9 cellular contexts compared by ENCODE assay signal in genomic region chr20:2314759-2315439, GRCh38. TPM values are rescaled to one million over a fixed set of nuclear protein-coding genes. Genes with fewer than 3 reads are reported as not detected.
DNase-seq lines count a peak whose midpoint lies in the region; ATAC-seq lines count a peak whose summit lies in the region.
"Had no signal": no experiment of that assay in that cellular context is flagged by ENCODE, and none has a peak within 500 bp of the region (broad histone marks: within the 10 kb centered on the region; RNA-seq: fewer than 3 reads in every experiment).

No MANE protein-coding gene starts in this region.

- H3K27ac ChIP-seq in mesenchymal stem cell (ENCODE audit: low read length, poor library complexity, severe bottlenecking), result no peak overlapping the region
- H3K27ac ChIP-seq in CD4-positive, alpha-beta memory T cell (ENCODE audit: low read depth, low read length), result no peak overlapping the region

- DNase-seq in COLO668 (lab: John Stamatoyannopoulos, UW; ENCODE audit: unreplicated experiment) (peak; percentile 66), MV-4-11 (lab: John Stamatoyannopoulos, UW) (peak; percentile 97), adipocyte (ENCODE audit: low read depth) (peak; percentile 27), mesenchymal stem cell (peak; percentile 58), SW 1271 (lab: John Stamatoyannopoulos, UW) (no peak), Ammon's horn (ENCODE audit: low spot score) (no peak)
- no peak for DNase-seq in CD4-positive, alpha-beta memory T cell

- H4K8ac ChIP-seq in mesenchymal stem cell (ENCODE audit: low read length), result no peak overlapping the region

- H2BK5ac ChIP-seq in mesenchymal stem cell (ENCODE audit: low read depth, low read length, poor library complexity, severe bottlenecking), result no peak overlapping the region

- H3K9me3 ChIP-seq in adipocyte (ENCODE audit: control insufficient read depth, low read length) (peaks cover 11% of the 10 kb centered on the region), mesenchymal stem cell (ENCODE audit: control insufficient read depth, low read length) (peaks cover 3% of the 10 kb centered on the region)
- H3K9me3 ChIP-seq in CD4-positive, alpha-beta memory T cell (ENCODE audit: control insufficient read depth in 1 of 2, low read length in 2 of 2), result no peaks in the 10 kb centered on the region

- no peak overlapping the region for H3K27ac Mint-ChIP-seq in CD4-positive, alpha-beta memory T cell
- H3K27ac Mint-ChIP-seq: IgD-negative memory B cell had no signal

- peaks cover 27% of the 10 kb centered on the region for H3K4me1 ChIP-seq in adipocyte (ENCODE audit: control insufficient read depth, insufficient read depth, low read length)
- no peaks in the 10 kb centered on the region for H3K4me1 ChIP-seq in mesenchymal stem cell (ENCODE audit: control insufficient read depth, insufficient read depth, low read depth, low read length)
- H3K4me1 ChIP-seq in CD4-positive, alpha-beta memory T cell (ENCODE audit: insufficient read depth, low read length), result no peaks in the 10 kb centered on the region

- peaks cover 0 to 14% (median 8%) of the 10 kb centered on the region in 8 donors for H3K9me3 Mint-ChIP-seq in CD4-positive, alpha-beta memory T cell

- no peak overlapping the region for H3K4ac ChIP-seq in mesenchymal stem cell (ENCODE audit: low read depth in 1 of 2, low read length in 2 of 2)

- H2BK12ac ChIP-seq in mesenchymal stem cell (ENCODE audit: low read length in 2 of 2), result no peak overlapping the region

- H2BK15ac ChIP-seq in mesenchymal stem cell (ENCODE audit: low read depth, poor library complexity, severe bottlenecking), result no peak overlapping the region

- peak overlapping the region; percentile 84 for H3K9ac ChIP-seq in adipocyte (ENCODE audit: low read length)
- H3K9ac ChIP-seq in mesenchymal stem cell (ENCODE audit: low read length), result peak overlapping the region; percentile 92

- H3K36me3 ChIP-seq in adipocyte (ENCODE audit: control insufficient read depth, insufficient read depth, low read length, severe bottlenecking) (no peaks in the 10 kb centered on the region), mesenchymal stem cell (ENCODE audit: control insufficient read depth in 1 of 2, insufficient read depth in 2 of 2, low read depth in 1 of 2, low read length in 2 of 2) (no peaks in the 10 kb centered on the region)
- no peaks in the 10 kb centered on the region for H3K36me3 ChIP-seq in CD4-positive, alpha-beta memory T cell (ENCODE audit: insufficient read depth, low read length)

- H3K4me2 ChIP-seq in mesenchymal stem cell (ENCODE audit: low read length, poor library complexity, severe bottlenecking), result no peak overlapping the region

- intact Hi-C loops in CD4-positive, alpha-beta memory T cell (cut with micrococcal nuclease), result no loop called here

- CTCF ChIA-PET in CD4-positive, alpha-beta memory T cell (lab: Charles Lee; ENCODE audit: partially characterized antibody), result no interaction called here

- H3K36me3 Mint-ChIP-seq in CD4-positive, alpha-beta memory T cell, result no peaks in the 10 kb centered on the region

- H4K91ac ChIP-seq in mesenchymal stem cell (ENCODE audit: low read length), result no peak overlapping the region

- peaks cover 1 to 3% of the 10 kb centered on the region in 2 donors for H3K27me3 Mint-ChIP-seq in CD4-positive, alpha-beta memory T cell

- H2BK120ac ChIP-seq in mesenchymal stem cell (ENCODE audit: low read depth, low read length), result no peak overlapping the region

- H2AFZ ChIP-seq in mesenchymal stem cell (ENCODE audit: low read depth, low read length), result no peak overlapping the region

- H3K14ac ChIP-seq in mesenchymal stem cell (ENCODE audit: low read length in 2 of 2), result no peak overlapping the region

- no peak overlapping the region for H3K23ac ChIP-seq in mesenchymal stem cell (ENCODE audit: low read length in 2 of 2)

- no peak overlapping the region for H2AK5ac ChIP-seq in mesenchymal stem cell (ENCODE audit: low read length, severe bottlenecking)

- ATAC-seq in HG02840 (IDR thresholded peaks at IDR 0.05; ENCODE audit: low FRiP score, unreplicated experiment), result no peak

- POLR2A ChIA-PET in CD4-positive, alpha-beta memory T cell (lab: Charles Lee; ENCODE audit: partially characterized antibody), result no interaction called here

- no peaks in the 10 kb centered on the region for H3K4me1 Mint-ChIP-seq in CD4-positive, alpha-beta memory T cell
- H3K4me1 Mint-ChIP-seq: IgD-negative memory B cell had no signal

- no peak overlapping the region for H3K4me3 Mint-ChIP-seq in CD4-positive, alpha-beta memory T cell
- H3K4me3 Mint-ChIP-seq: IgD-negative memory B cell had no signal

- H3K79me1 ChIP-seq in mesenchymal stem cell (replicated peaks; ENCODE audit: low read length, poor library complexity, severe bottlenecking), result no peaks in the 10 kb centered on the region

- H3K4me3 ChIP-seq in adipocyte (ENCODE audit: low read length), result peak overlapping the region; percentile 38
- H3K4me3 ChIP-seq in mesenchymal stem cell (ENCODE audit: insufficient read depth in 1 of 2, low read depth in 1 of 2, low read length in 2 of 2), result peak overlapping the region in 1 of 2 experiments; percentile 32
- no peak overlapping the region for H3K4me3 ChIP-seq in CD4-positive, alpha-beta memory T cell (ENCODE audit: low read length in 2 of 2)

- 27% methylated on average over 8 of the region's 8 CpGs for WGBS in mesenchymal stem cell

- H3K27me3 ChIP-seq in adipocyte (replicated peaks; ENCODE audit: control insufficient read depth, insufficient read depth, low read length) (no peaks in the 10 kb centered on the region), mesenchymal stem cell (ENCODE audit: control insufficient read depth in 1 of 2, insufficient read depth in 1 of 2, low read length in 2 of 2) (peaks cover 0 to 5% of the 10 kb centered on the region in 2 experiments)
- H3K27me3 ChIP-seq in CD4-positive, alpha-beta memory T cell (ENCODE audit: insufficient read depth, low read length), result no peaks in the 10 kb centered on the region

- no peak overlapping the region for H3K18ac ChIP-seq in mesenchymal stem cell (ENCODE audit: low read depth in 1 of 2, low read length in 2 of 2)

RNA-seq across cellular contexts. Expression of gene TGM3, which starts 19.1 kb away (rescaled TPM):
- not detected for polyA plus RNA-seq in mesenchymal stem cell (2013, experiment 1 of 2)
- polyA plus RNA-seq in mesenchymal stem cell (2013, experiment 2 of 2), result not detected
- not detected for total RNA-seq in CD4-positive, alpha-beta memory T cell
- not detected for polyA plus RNA-seq in CD4-positive, alpha-beta memory T cell
- polyA plus RNA-seq: IgD-negative memory B cell had no signal

Comparison
In these comparisons a context has a peak if more than half of its experiments do, and no peak if none do; other contexts are left out.
1. DNase-seq: peak in COLO668 (single experiment), MV-4-11 (single experiment), adipocyte (single experiment) and mesenchymal stem cell (single experiment); none in SW 1271 (0 of 2), Ammon's horn (single experiment) and CD4-positive, alpha-beta memory T cell (0 of 5).